In the genomic region with DNA sequence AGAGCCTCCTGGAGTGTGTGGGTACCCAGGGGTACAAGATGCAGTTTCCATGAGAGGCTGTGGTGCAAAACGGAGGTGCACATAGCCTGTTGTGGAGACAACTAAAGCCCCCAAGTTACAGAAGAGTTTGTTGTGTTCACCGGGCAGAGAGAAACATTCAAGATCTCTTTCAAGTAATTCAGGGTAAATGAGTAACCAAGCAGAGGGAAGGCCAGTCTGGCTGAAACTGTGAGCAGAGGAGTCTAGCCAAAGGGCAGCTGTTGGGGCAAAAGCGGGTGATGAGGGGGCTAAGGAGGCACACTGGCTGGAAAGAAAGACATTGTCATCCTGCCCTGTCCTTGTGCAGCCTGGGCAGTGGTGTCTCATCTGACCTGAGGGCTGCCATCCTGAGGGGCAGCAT, we compare ENCODE assay signal across 16 cellular contexts. TPM values are rescaled to one million over a fixed set of nuclear protein-coding genes. Genes with fewer than 3 reads are reported as not detected.
DNase-seq lines count a peak whose midpoint lies in the region; ATAC-seq, FAIRE-seq and TF ChIP-seq lines count a peak whose summit lies in the region.
"Had no signal": no experiment of that assay in that cellular context is flagged by ENCODE, and none has a peak within 500 bp of the region (broad histone marks: within the 10 kb centered on the region; RNA-seq: fewer than 3 reads in every experiment).

No MANE protein-coding gene starts in this region.

- ATAC-seq in GM21367 (IDR thresholded peaks at IDR 0.05; ENCODE audit: unreplicated experiment) (peak; percentile 48), HG03066 (IDR thresholded peaks at IDR 0.05; ENCODE audit: low read depth, unreplicated experiment) (peak; percentile 80), Right ventricle myocardium inferior (no peak)
- ATAC-seq in naive thymus-derived CD8-positive, alpha-beta T cell = no peak
- ATAC-seq: PC-3 had no signal

- H3K4me3 ChIP-seq in hepatocyte (no peak overlapping the region), small intestine (ENCODE audit: low read depth in 1 of 2, low read length in 2 of 2) (no peak overlapping the region)
- H3K4me3 ChIP-seq: ascending aorta, sigmoid colon, upper lobe of left lung had no signal

- POLR2A ChIA-PET in naive thymus-derived CD8-positive, alpha-beta T cell (lab: Charles Lee) = no interaction called here

- no peaks in the 10 kb centered on the region for H3K36me3 Mint-ChIP-seq in naive thymus-derived CD8-positive, alpha-beta T cell

- no peaks in the 10 kb centered on the region for H3K9me3 ChIP-seq in hepatocyte (ENCODE audit: low read depth)
- no peaks in the 10 kb centered on the region for H3K9me3 ChIP-seq in small intestine (ENCODE audit: control insufficient read depth, low read depth)
- H3K9me3 ChIP-seq: ascending aorta, sigmoid colon, upper lobe of left lung had no signal

- H4K20me1 ChIP-seq in hepatocyte (ENCODE audit: insufficient read depth, poor library complexity, severe bottlenecking) = no peaks in the 10 kb centered on the region

- peak overlapping the region in 2 of 10 donors; percentile 5 to 7 for H3K4me3 Mint-ChIP-seq in naive thymus-derived CD8-positive, alpha-beta T cell
- H3K4me3 Mint-ChIP-seq: CD4-positive, alpha-beta T cell had no signal

- no peaks in the 10 kb centered on the region for H3K9me2 ChIP-seq in hepatocyte (replicated peaks; ENCODE audit: insufficient read depth)

- H3K27me3 ChIP-seq in hepatocyte = no peaks in the 10 kb centered on the region
- no peaks in the 10 kb centered on the region for H3K27me3 ChIP-seq in small intestine (ENCODE audit: control insufficient read depth in 2 of 2, insufficient read depth in 2 of 2, low read length in 2 of 2)
- H3K27me3 ChIP-seq: ascending aorta, sigmoid colon, upper lobe of left lung had no signal

- H3K27ac ChIP-seq in hepatocyte (peak overlapping the region; percentile 65), small intestine (ENCODE audit: low read depth in 1 of 2, low read length in 1 of 2) (no peak overlapping the region)
- H3K27ac ChIP-seq: ascending aorta, sigmoid colon, upper lobe of left lung had no signal

- H3K4me2 ChIP-seq in hepatocyte = peak overlapping the region; percentile 67

- peak; percentile 92 for FAIRE-seq in GM18507 (lab: Jason Lieb, UNC)
- no peak for FAIRE-seq in small intestine (lab: Jason Lieb, UNC)
- FAIRE-seq: endometrium had no signal

- H3K27me3 Mint-ChIP-seq in naive thymus-derived CD8-positive, alpha-beta T cell = no peaks in the 10 kb centered on the region
- H3K27me3 Mint-ChIP-seq: CD4-positive, alpha-beta T cell had no signal

- no peak for TF ChIP-seq CTCF in hepatocyte (IDR thresholded peaks at IDR 0.05; ENCODE audit: poor library complexity)

- WGBS in hepatocyte (ENCODE audit: low lambda C conversion rate, missing lambda C conversion rate) = 59% methylated on average over 3 of the region's 3 CpGs
- 24 to 69% (median 48%) methylated on average over 3 of the region's 3 CpGs for WGBS in small intestine, 3 donors

- H3K9me3 Mint-ChIP-seq in naive thymus-derived CD8-positive, alpha-beta T cell = peaks cover 0 to 4% (median 0%) of the 10 kb centered on the region in 9 donors
- H3K9me3 Mint-ChIP-seq: CD4-positive, alpha-beta T cell had no signal

- DNase-seq in GM18507 (ENCODE audit: extremely low spot score, insufficient read length, low read depth) (peak; percentile 26), hepatocyte (ENCODE audit: low spot score) (peak; percentile 19), small intestine (no peak), Right ventricle myocardium inferior (ENCODE audit: missing footprints) (no peak), NCI-H748 treated with DMSO at 0.1 percent for 48 hours (lab: John Stamatoyannopoulos, UW) (no peak)
- no peak for DNase-seq in naive thymus-derived CD8-positive, alpha-beta T cell
- DNase-seq: CD4-positive, alpha-beta T cell; hypothalamus; NCI-H1417 treated with DMSO at 0.1 percent for 48 hours; PC-3; sigmoid colon; upper lobe of left lung had no signal

- H3K4me1 ChIP-seq in hepatocyte (ENCODE audit: insufficient read depth) = peaks cover 10% of the 10 kb centered on the region
- H3K4me1 ChIP-seq in small intestine (ENCODE audit: control insufficient read depth in 2 of 2, insufficient read depth in 1 of 2, low read depth in 1 of 2, low read length in 1 of 2) = no peaks in the 10 kb centered on the region
- H3K4me1 ChIP-seq: ascending aorta, sigmoid colon, upper lobe of left lung had no signal

- H2AFZ ChIP-seq in hepatocyte = no peak overlapping the region

- intact Hi-C loops in Right ventricle myocardium inferior (cut with DNase I) = no loop called here

- peak overlapping the region in 5 of 10 donors; percentile 20 to 77 (median 40) for H3K27ac Mint-ChIP-seq in naive thymus-derived CD8-positive, alpha-beta T cell
- H3K27ac Mint-ChIP-seq: CD4-positive, alpha-beta T cell had no signal

- no peaks in the 10 kb centered on the region for H3K79me2 ChIP-seq in hepatocyte

- H3K36me3 ChIP-seq in hepatocyte (replicated peaks; ENCODE audit: insufficient read depth, low read depth) = no peaks in the 10 kb centered on the region
- no peaks in the 10 kb centered on the region for H3K36me3 ChIP-seq in small intestine (ENCODE audit: control insufficient read depth in 2 of 2, insufficient read depth in 2 of 2, low read length in 2 of 2)
- H3K36me3 ChIP-seq: ascending aorta, sigmoid colon, upper lobe of left lung had no signal

- peaks cover 33 to 66% (median 57%) of the 10 kb centered on the region in 4 donors for H3K4me1 Mint-ChIP-seq in naive thymus-derived CD8-positive, alpha-beta T cell

RNA-seq across cellular contexts. Expression of a gene that starts 52.0 kb away (rescaled TPM):
- total RNA-seq in hepatocyte = 6.2 and 6.4 TPM in 2 replicates
- 2.4 and 3.8 TPM in 2 replicates for polyA plus RNA-seq in hepatocyte
- 10 to 100 TPM in 1 of 3 donors, 1 to 10 TPM in 2; 4.5 to 24.8 (median 5.4) TPM for polyA plus RNA-seq in small intestine
- total RNA-seq in Right ventricle myocardium inferior = 3.1 TPM
- 100 to 1,000 TPM; 366 TPM for total RNA-seq in naive thymus-derived CD8-positive, alpha-beta T cell
- polyA plus RNA-seq in naive thymus-derived CD8-positive, alpha-beta T cell = 1,000 to 10,000 TPM in 1 of 3 donors, 100 to 1,000 TPM in 2; 439 to 1,161 (median 485) TPM

Comparison
In these comparisons a context has a peak if more than half of its experiments do, and no peak if none do; other contexts are left out.
1. DNase-seq: peak in GM18507 (single experiment) and hepatocyte (single experiment); none in small intestine (single experiment), Right ventricle myocardium inferior (single experiment), naive thymus-derived CD8-positive, alpha-beta T cell (0 of 10) and NCI-H748 treated with DMSO at 0.1 percent for 48 hours (single experiment).
2. ATAC-seq: peak in GM21367 (single experiment) and HG03066 (single experiment); none in Right ventricle myocardium inferior (single experiment) and naive thymus-derived CD8-positive, alpha-beta T cell (0 of 2).
3. RNA of a gene that starts 52.0 kb away (total RNA-seq): 366 TPM in naive thymus-derived CD8-positive, alpha-beta T cell; 6.2 to 6.4 TPM in hepatocyte and 3.1 TPM in Right ventricle myocardium inferior (single experiment); every median in the first group is over 10 times any median in the second.